Comparison of ENCODE assay signal across 2 cellular contexts in the genomic region with DNA sequence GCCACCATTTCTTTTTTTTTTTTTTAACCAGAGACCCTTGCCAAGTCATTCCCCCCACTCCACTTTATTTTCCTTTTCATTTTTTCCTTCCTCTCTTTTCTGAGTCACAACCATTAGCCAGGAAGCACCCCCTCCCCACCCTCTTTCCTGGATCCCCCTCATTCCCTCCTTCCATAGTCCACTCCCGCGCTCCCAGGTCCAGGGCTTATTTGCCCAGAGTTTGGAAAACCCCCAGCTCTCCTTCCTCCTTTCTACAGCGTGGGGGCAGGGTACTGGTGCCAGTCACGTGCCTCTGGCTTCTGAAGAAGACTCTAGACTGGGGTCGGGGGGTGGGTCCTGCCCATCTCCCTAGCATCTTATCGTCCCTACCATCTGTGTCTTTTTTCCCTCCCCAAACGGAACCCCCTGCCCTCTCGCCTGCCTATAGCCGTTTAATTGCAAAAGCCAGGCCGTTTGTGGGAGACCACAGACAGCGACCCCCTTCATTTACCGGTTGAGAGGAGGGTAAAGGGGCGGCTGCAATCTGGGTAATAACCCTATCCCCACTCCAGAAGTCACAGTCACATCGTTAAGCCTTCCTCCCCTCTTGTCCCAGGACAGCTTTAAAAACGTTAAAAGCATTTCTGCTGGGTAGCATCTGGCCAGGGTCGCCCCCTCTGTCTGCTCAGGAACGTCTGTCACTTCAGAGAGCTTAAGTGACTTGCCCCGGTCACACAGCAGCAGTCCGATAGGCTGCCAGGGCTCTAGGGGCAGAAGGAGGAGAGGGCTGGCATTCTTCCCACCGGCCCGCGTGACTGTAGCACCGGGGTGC.
TF ChIP-seq lines count a peak whose summit lies in the region.

No MANE protein-coding gene starts in this region.

TF ChIP-seq in HCT116, 20 proteins besides CTCF, POLR2A, EP300 and RAD21:
- TF ChIP-seq ZNF274 (IDR thresholded peaks at IDR 0.05; ENCODE audit: low read depth, low read length) (no peak), POLR2AphosphoS5 (IDR thresholded peaks at IDR 0.05; ENCODE audit: low read depth, low read length) (no peak), SRF (IDR thresholded peaks at IDR 0.05; ENCODE audit: low read depth) (no peak)
- TF ChIP-seq, protein P1, sequence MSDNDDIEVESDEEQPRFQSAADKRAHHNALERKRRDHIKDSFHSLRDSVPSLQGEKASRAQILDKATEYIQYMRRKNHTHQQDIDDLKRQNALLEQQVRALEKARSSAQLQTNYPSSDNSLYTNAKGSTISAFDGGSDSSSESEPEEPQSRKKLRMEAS (IDR thresholded peaks at IDR 0.05): no peak; the same call in 1 of the 2 replicates

TF ChIP-seq in K562, 482 proteins besides CTCF, POLR2A, EP300 and RAD21 (continues in another document):
- TF ChIP-seq, protein P2, sequence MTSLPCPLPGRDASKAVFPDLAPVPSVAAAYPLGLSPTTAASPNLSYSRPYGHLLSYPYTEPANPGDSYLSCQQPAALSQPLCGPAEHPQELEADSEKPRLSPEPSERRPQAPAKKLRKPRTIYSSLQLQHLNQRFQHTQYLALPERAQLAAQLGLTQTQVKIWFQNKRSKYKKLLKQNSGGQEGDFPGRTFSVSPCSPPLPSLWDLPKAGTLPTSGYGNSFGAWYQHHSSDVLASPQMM (CRISPR knock-in tag; IDR thresholded peaks at IDR 0.05): no peak
- TF ChIP-seq, protein P3, sequence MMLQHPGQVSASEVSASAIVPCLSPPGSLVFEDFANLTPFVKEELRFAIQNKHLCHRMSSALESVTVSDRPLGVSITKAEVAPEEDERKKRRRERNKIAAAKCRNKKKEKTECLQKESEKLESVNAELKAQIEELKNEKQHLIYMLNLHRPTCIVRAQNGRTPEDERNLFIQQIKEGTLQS (IDR thresholded peaks at IDR 0.05): no peak
- TF ChIP-seq, protein P3 (CRISPR knock-in tag; conservative IDR thresholded peaks at IDR 0.05): no peak
- TF ChIP-seq ZNF639 (CRISPR knock-in tag; conservative IDR thresholded peaks at IDR 0.05 in 1 of 2, IDR thresholded peaks at IDR 0.05 in 1 of 2) (peak in 1 of 2 experiments; percentile 64; a peak in 2 of 4 replicates), SNRNP70 (optimal IDR thresholded peaks at IDR 0.05; ENCODE audit: low read depth, low read length) (no peak), ZBTB40 (IDR thresholded peaks at IDR 0.05) (peak; percentile 34; the same call in 1 of the 2 replicates), ZBTB40 (CRISPR knock-in tag; IDR thresholded peaks at IDR 0.05) (no peak), ZBTB26 (CRISPR knock-in tag; IDR thresholded peaks at IDR 0.05) (no peak), FOS (IDR thresholded peaks at IDR 0.05; ENCODE audit: extremely low read depth, insufficient read length) (no peak), ZNF212 (CRISPR knock-in tag; IDR thresholded peaks at IDR 0.05) (no peak), POLR2G (IDR thresholded peaks at IDR 0.05; ENCODE audit: low read depth, low read length) (no peak), DIDO1 (tag; IDR thresholded peaks at IDR 0.05; ENCODE audit: low read depth) (no peak), FOXJ3 (CRISPR knock-in tag; IDR thresholded peaks at IDR 0.05) (no peak), TFE3 (CRISPR knock-in tag; IDR thresholded peaks at IDR 0.05) (peak; percentile 72), GATAD2A (IDR thresholded peaks at IDR 0.05) (peak; percentile 58; the same call in 1 of the 2 replicates), FOSL1 (tag; conservative IDR thresholded peaks at IDR 0.05) (0 out of 2 replicates have a peak, but pooled peaks have one; percentile 1), XRCC3 (IDR thresholded peaks at IDR 0.05) (no peak), ZNF79 (CRISPR knock-in tag; IDR thresholded peaks at IDR 0.05; ENCODE audit: low read depth) (no peak), MLX (CRISPR knock-in tag; conservative IDR thresholded peaks at IDR 0.05) (no peak)
- TF ChIP-seq, protein P4, sequence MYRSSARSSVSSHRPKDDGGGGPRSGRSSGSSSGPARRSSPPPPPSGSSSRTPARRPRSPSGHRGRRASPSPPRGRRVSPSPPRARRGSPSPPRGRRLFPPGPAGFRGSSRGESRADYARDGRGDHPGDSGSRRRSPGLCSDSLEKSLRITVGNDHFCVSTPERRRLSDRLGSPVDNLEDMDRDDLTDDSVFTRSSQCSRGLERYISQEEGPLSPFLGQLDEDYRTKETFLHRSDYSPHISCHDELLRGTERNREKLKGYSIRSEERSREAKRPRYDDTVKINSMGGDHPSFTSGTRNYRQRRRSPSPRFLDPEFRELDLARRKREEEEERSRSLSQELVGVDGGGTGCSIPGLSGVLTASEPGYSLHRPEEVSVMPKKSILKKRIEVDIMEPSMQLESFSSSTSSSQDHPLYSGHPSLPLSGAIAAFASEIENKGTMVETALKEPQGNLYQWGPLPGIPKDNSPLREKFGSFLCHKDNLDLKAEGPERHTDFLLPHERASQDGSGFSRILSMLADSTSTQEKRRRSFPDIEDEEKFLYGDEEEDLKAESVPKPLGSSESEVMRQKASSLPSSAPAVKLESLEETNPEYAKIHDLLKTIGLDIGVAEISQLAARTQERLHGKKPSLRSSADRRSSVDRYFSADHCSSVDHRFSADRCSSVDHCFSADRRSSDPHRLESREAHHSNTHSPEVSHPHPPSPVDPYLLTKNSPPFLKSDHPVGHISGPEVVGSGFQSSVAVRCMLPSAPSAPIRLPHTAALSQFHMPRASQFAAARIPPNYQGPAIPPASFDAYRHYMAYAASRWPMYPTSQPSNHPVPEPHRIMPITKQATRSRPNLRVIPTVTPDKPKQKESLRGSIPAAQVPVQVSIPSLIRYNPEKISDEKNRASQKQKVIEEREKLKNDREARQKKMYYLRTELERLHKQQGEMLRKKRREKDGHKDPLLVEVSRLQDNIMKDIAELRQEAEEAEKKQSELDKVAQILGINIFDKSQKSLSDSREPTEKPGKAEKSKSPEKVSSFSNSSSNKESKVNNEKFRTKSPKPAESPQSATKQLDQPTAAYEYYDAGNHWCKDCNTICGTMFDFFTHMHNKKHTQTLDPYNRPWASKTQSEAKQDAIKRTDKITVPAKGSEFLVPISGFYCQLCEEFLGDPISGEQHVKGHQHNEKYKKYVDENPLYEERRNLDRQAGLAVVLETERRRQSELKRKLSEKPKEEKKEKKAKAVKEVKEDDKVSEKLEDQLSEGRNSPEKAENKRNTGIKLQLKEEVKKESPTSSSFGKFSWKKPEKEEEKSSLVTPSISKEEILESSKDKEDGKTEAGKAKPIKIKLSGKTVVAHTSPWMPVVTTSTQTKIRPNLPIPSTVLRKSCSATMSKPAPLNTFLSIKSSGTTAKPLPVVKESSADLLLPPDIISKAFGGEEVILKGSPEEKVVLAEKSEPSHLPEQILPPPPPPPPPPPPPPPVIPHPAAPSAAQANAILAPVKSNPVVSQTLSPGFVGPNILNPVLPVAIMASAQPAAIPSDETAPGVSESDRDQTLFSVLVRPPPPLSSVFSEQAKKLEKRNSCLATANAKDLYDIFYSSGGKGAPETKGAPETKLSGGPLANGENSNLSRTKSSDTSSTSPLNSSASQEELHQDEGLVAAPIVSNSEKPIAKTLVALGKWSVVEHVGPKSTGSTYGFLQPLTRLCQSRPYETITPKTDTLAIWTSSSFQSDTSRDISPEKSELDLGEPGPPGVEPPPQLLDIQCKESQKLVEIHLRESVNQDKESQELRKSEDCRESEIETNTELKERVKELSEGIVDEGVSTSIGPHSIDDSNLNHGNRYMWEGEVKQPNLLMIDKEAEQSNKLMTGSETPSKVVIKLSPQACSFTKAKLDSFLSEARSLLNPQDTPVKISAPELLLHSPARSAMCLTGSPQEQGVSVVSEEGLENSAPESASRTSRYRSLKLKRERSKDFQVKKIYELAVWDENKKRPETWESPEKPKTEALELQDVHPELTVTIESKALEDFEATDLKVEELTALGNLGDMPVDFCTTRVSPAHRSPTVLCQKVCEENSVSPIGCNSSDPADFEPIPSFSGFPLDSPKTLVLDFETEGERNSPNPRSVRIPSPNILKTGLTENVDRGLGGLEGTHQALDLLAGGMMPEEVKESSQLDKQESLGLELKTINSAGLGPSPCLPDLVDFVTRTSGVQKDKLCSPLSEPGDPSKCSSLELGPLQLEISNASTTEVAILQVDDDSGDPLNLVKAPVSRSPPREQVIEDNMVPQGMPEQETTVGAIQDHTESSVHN (IDR thresholded peaks at IDR 0.05; ENCODE audit: borderline replicate concordance in 1 of 2, low read depth in 1 of 2): peak in 1 of 2 experiments; percentile 35; a peak in 1 of 4 replicates
